ENCODE assay signal across 1 cellular context in the genomic region with DNA sequence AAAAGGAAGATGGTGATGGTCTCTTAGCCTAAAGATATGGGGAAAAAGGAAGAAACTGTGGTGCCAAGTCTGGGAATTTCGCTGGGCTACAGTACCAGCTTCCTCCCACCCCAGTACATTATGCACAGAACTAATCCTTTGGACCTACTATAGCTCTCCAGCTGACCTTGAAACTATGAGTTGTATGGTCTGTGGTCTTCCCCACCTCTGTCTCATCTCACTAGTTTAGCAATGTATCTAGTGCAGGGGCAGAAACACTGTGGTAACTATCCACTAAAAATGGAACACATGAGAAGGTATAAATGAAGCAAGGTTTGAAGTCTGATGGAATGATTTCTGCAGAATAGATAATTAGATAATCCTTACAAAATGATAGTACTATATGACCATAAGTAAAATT.
TF ChIP-seq lines count a peak whose summit lies in the region.

No MANE protein-coding gene starts in this region.

TF ChIP-seq in GM12878, 131 proteins besides CTCF, POLR2A, EP300 and RAD21 (continued from another document):
- TF ChIP-seq, protein P1, sequence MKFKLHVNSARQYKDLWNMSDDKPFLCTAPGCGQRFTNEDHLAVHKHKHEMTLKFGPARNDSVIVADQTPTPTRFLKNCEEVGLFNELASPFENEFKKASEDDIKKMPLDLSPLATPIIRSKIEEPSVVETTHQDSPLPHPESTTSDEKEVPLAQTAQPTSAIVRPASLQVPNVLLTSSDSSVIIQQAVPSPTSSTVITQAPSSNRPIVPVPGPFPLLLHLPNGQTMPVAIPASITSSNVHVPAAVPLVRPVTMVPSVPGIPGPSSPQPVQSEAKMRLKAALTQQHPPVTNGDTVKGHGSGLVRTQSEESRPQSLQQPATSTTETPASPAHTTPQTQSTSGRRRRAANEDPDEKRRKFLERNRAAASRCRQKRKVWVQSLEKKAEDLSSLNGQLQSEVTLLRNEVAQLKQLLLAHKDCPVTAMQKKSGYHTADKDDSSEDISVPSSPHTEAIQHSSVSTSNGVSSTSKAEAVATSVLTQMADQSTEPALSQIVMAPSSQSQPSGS (IDR thresholded peaks at IDR 0.05; ENCODE audit: low read length): peak; percentile 36; the same call in 1 of the 2 replicates
- TF ChIP-seq RUNX3 (IDR thresholded peaks at IDR 0.05; ENCODE audit: low read length): peak; percentile 91
- TF ChIP-seq TBL1XR1 (IDR thresholded peaks at IDR 0.05; ENCODE audit: low read depth, low read length): no peak
- peak; percentile 30; the same call in 1 of the 2 replicates for TF ChIP-seq BCL11A (IDR thresholded peaks at IDR 0.05; ENCODE audit: low read depth, low read length)
- peak; percentile 6 for TF ChIP-seq SP1 (IDR thresholded peaks at IDR 0.05; ENCODE audit: low read depth, low read length)
- 0 out of 2 replicates have a peak, but pooled peaks have one; percentile 21 for TF ChIP-seq MTA3 (IDR thresholded peaks at IDR 0.05; ENCODE audit: borderline replicate concordance, low read length)
